In genomic region chr19:18895038-18895827, GRCh38 we compare ENCODE assay signal across 9 cellular contexts.
A peak's percentile ranks its signal among the peaks of the same experiment; 100 is the strongest.
DNase-seq lines count a peak whose midpoint lies in the region; ATAC-seq and TF ChIP-seq lines count a peak whose summit lies in the region.
"Had no signal": no experiment of that assay in that cellular context is flagged by ENCODE, and none has a peak within 500 bp of the region (broad histone marks: within the 10 kb centered on the region; RNA-seq: fewer than 3 reads in every experiment).

No MANE protein-coding gene starts in this region.

- peak; percentile 49 for TF ChIP-seq CTCF in brain microvascular endothelial cell (IDR thresholded peaks at IDR 0.05; ENCODE audit: low read depth, low read length, missing control alignments)

- H3K4me1 ChIP-seq in stomach smooth muscle (ENCODE audit: control insufficient read depth, insufficient read depth, low read length): peaks cover 21% of the 10 kb centered on the region

- no peak for ATAC-seq in GM21526 (IDR thresholded peaks at IDR 0.05; ENCODE audit: low FRiP score, unreplicated experiment)

- H3K9ac ChIP-seq in stomach smooth muscle (ENCODE audit: low read length in 2 of 2): no peak overlapping the region

- peak; percentile 8 to 74 for DNase-seq in NCI-H524 (lab: John Stamatoyannopoulos, UW)
- DNase-seq in NCI-H524 treated with DMSO at 0.1 percent for 48 hours (lab: John Stamatoyannopoulos, UW): no peak
- peak; percentile 42 for DNase-seq in NCI-H2196 treated with DMSO at 0.1 percent for 48 hours (lab: John Stamatoyannopoulos, UW; ENCODE audit: unreplicated experiment)
- DNase-seq in brain microvascular endothelial cell: no peak
- peak; percentile 91 for DNase-seq in iPS-NIHi11 (ENCODE audit: low spot score)
- DNase-seq in DMS114 treated with DMSO at 0.1 percent for 48 hours (lab: John Stamatoyannopoulos, UW; ENCODE audit: unreplicated experiment): no peak

- H3K36me3 ChIP-seq in brain microvascular endothelial cell (replicated peaks): peaks cover 15% of the 10 kb centered on the region
- H3K36me3 ChIP-seq in stomach smooth muscle (ENCODE audit: control insufficient read depth in 2 of 2, insufficient read depth in 2 of 2, low read length in 2 of 2): peaks cover 4 to 7% of the 10 kb centered on the region in 2 donors

- H3K27me3 ChIP-seq in brain microvascular endothelial cell (replicated peaks) (peaks cover 13% of the 10 kb centered on the region), stomach smooth muscle (ENCODE audit: control insufficient read depth in 1 of 2, insufficient read depth in 2 of 2, low read length in 2 of 2) (peaks cover 18 to 27% of the 10 kb centered on the region in 2 donors)

- no peak overlapping the region for H3K27ac ChIP-seq in brain microvascular endothelial cell
- no peak overlapping the region for H3K27ac ChIP-seq in stomach smooth muscle (ENCODE audit: low read length)
- H3K27ac ChIP-seq: epithelial cell of prostate had no signal

- no peaks in the 10 kb centered on the region for H3K9me3 ChIP-seq in stomach smooth muscle (ENCODE audit: control insufficient read depth in 2 of 2, low read length in 2 of 2)

- H3K4me3 ChIP-seq in brain microvascular endothelial cell (ENCODE audit: low read depth, low read length) (peak overlapping the region; percentile 42), stomach smooth muscle (ENCODE audit: low read length in 2 of 2) (peak overlapping the region; percentile 12 to 59)

- in situ Hi-C loops in brain microvascular endothelial cell (cut with HindIII; ENCODE audit: low pct_ligation_motif_present, low sequenced_read_pairs): no loop called here

Comparison
In these comparisons a context has a peak if more than half of its experiments do, and no peak if none do; other contexts are left out.
1. DNase-seq: peak in NCI-H524 (2 of 2), NCI-H2196 treated with DMSO at 0.1 percent for 48 hours (single experiment) and iPS-NIHi11 (single experiment); none in NCI-H524 treated with DMSO at 0.1 percent for 48 hours (single experiment), brain microvascular endothelial cell (single experiment) and DMS114 treated with DMSO at 0.1 percent for 48 hours (single experiment).